Comparison of ENCODE assay signal across 27 cellular contexts in the genomic region with DNA sequence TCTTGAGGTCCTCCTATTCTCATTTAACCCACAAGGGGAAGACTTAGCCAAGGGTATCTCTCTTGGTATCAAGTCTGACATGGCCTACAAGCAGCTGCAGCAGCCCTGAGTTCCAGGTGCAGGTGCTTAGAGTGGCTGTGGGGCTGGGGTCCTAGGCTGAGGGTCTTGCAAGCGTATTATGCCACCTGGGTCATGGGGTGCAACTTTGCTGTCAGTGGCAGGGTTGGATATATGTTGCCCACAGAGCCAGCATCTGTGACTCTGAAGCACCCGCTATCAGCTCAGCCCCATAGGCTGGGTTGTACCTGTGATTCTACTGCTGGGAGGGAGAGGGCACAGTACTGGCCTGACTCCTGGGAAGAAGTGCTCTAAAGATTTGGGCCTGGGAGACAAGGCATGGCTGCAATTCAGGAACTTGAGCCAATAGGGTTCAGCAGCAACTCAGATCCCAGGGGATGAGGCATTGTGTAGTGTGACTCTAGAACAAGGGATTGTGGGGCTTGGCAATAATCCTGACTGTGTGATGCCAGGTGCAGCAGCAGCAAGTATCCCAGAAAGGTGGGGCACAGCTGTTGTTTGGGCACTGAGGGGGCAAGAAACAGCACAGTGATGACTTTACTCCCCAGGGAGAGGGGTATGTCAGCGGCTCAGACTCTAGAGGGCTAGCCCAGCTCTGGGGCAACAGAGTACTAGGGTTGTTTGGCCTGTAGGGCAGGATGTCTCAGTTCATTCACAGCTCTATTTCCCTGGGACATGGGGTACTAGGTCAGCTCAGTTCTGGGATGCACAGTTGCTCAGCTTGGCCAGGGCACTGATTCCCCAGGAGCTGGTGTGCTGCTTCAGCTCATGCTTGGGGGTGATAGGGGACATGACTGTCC. TPM values are rescaled to one million over a fixed set of nuclear protein-coding genes. Genes with fewer than 3 reads are reported as not detected.
DNase-seq lines count a peak whose midpoint lies in the region; ATAC-seq and TF ChIP-seq lines count a peak whose summit lies in the region.
"Had no signal": no experiment of that assay in that cellular context is flagged by ENCODE, and none has a peak within 500 bp of the region (broad histone marks: within the 10 kb centered on the region; RNA-seq: fewer than 3 reads in every experiment).

No MANE protein-coding gene starts in this region.

- peak overlapping the region; percentile 39 for H3K4me2 ChIP-seq in BLaER1

- DNase-seq in NCI-H1436 (lab: John Stamatoyannopoulos, UW): peak; percentile 44
- DNase-seq in activated B cell treated with CpG ODN at 0.5 μM for 24 hours: peak; percentile 5
- DNase-seq in mesenteric fat pad (ENCODE audit: low spot score): peak; percentile 68
- no peak for DNase-seq in foreskin melanocyte
- no peak for DNase-seq in activated CD4-positive, alpha-beta T cell treated with anti-CD3 and anti-CD28 coated beads for 36 hours
- DNase-seq: activated CD8-positive, alpha-beta memory T cell treated with anti-CD3 and anti-CD28 coated beads, Interleukin-2, amount 50 U/mL, for 48 hours; brain microvascular endothelial cell; C1 segment of cervical spinal cord; Calu3; cortex of kidney; natural killer cell; NCI-H187; NK-92 treated with Interleukin-12 subunit alpha and Interleukin-12 subunit beta, amount 100 ng/mL, for 24 hours; stimulated activated CD4-positive, alpha-beta T cell treated with anti-CD3 and anti-CD28 coated beads, Interleukin-12 subunit alpha, Interleukin-12 subunit beta, amount 100 ng/mL, for 4 hours; stimulated activated naive CD8-positive, alpha-beta T cell treated with anti-CD3 and anti-CD28 coated beads, Interleukin-15, amount 100 ng/mL, for 72 hours; T-helper 17 cell; upper lobe of left lung had no signal

- H3K4me3 Mint-ChIP-seq in activated B cell treated with CpG ODN at 0.5 μM for 24 hours: no peak overlapping the region
- H3K4me3 Mint-ChIP-seq in activated CD4-positive, alpha-beta T cell treated with anti-CD3 and anti-CD28 coated beads for 36 hours: no peak overlapping the region
- H3K4me3 Mint-ChIP-seq: natural killer cell; stimulated activated naive CD8-positive, alpha-beta T cell treated with anti-CD3 and anti-CD28 coated beads, Interleukin-15, amount 100 ng/mL, for 72 hours; T-helper 17 cell had no signal

- H3K9me3 ChIP-seq in BLaER1: peaks cover 38% of the 10 kb centered on the region
- H3K9me3 ChIP-seq: Peyer's patch, SJSA1 had no signal

- peaks cover 19% of the 10 kb centered on the region for H3K27me3 Mint-ChIP-seq in activated B cell treated with CpG ODN at 0.5 μM for 24 hours
- peaks cover 13% of the 10 kb centered on the region for H3K27me3 Mint-ChIP-seq in activated CD4-positive, alpha-beta T cell treated with anti-CD3 and anti-CD28 coated beads for 36 hours

- TF ChIP-seq CTCF in activated B cell treated with CpG ODN at 0.5 μM for 24 hours (IDR thresholded peaks at IDR 0.05): no peak

- POLR2A ChIA-PET in activated B cell treated with CpG ODN at 0.5 μM for 24 hours (lab: Charles Lee): interaction anchor here (0.5 kb wide), 1 partner anchor 158 kb away, joined by 9 read pairs; no protein-coding TSS in a partner anchor
- POLR2A ChIA-PET in activated CD4-positive, alpha-beta T cell treated with anti-CD3 and anti-CD28 coated beads for 36 hours (lab: Charles Lee): no interaction called here

- H3K36me3 ChIP-seq in BLaER1: no peaks in the 10 kb centered on the region
- H3K36me3 ChIP-seq: brain microvascular endothelial cell, Peyer's patch, right atrium auricular region, SJSA1, upper lobe of left lung had no signal

- H3K9me3 Mint-ChIP-seq in activated B cell treated with CpG ODN at 0.5 μM for 24 hours: peaks cover 12% of the 10 kb centered on the region
- H3K9me3 Mint-ChIP-seq in activated CD4-positive, alpha-beta T cell treated with anti-CD3 and anti-CD28 coated beads for 36 hours (ENCODE audit: low read depth): peaks cover 7% of the 10 kb centered on the region

- no peaks in the 10 kb centered on the region for H3K4me1 Mint-ChIP-seq in activated B cell treated with CpG ODN at 0.5 μM for 24 hours
- H3K4me1 Mint-ChIP-seq in activated CD4-positive, alpha-beta T cell treated with anti-CD3 and anti-CD28 coated beads for 36 hours: no peaks in the 10 kb centered on the region
- H3K4me1 Mint-ChIP-seq: natural killer cell; stimulated activated naive CD8-positive, alpha-beta T cell treated with anti-CD3 and anti-CD28 coated beads, Interleukin-15, amount 100 ng/mL, for 72 hours; T-helper 17 cell had no signal

- H3K4me3 ChIP-seq in BLaER1: no peak overlapping the region
- H3K4me3 ChIP-seq: Peyer's patch, right atrium auricular region, SJSA1, upper lobe of left lung had no signal

- no peak overlapping the region for H3K27ac Mint-ChIP-seq in activated B cell treated with CpG ODN at 0.5 μM for 24 hours
- no peak overlapping the region for H3K27ac Mint-ChIP-seq in activated CD4-positive, alpha-beta T cell treated with anti-CD3 and anti-CD28 coated beads for 36 hours
- H3K27ac Mint-ChIP-seq: natural killer cell; stimulated activated naive CD8-positive, alpha-beta T cell treated with anti-CD3 and anti-CD28 coated beads, Interleukin-15, amount 100 ng/mL, for 72 hours; T-helper 17 cell had no signal

- H3K9ac ChIP-seq in BLaER1: no peak overlapping the region

- no peak overlapping the region for H3K27ac ChIP-seq in BLaER1
- H3K27ac ChIP-seq: brain microvascular endothelial cell, Peyer's patch, right atrium auricular region, SJSA1, upper lobe of left lung had no signal

- H3K4me1 ChIP-seq in BLaER1: peaks cover 9% of the 10 kb centered on the region
- H3K4me1 ChIP-seq: Peyer's patch, right atrium auricular region, SJSA1, upper lobe of left lung had no signal

- intact Hi-C loops in activated B cell treated with CpG ODN at 0.5 μM for 24 hours (cut with micrococcal nuclease): no loop called here
- intact Hi-C loops in activated CD4-positive, alpha-beta T cell treated with anti-CD3 and anti-CD28 coated beads for 36 hours (cut with DNase I, micrococcal nuclease): no loop called here

- no peaks in the 10 kb centered on the region for H3K27me3 ChIP-seq in BLaER1
- H3K27me3 ChIP-seq: Peyer's patch, right atrium auricular region, upper lobe of left lung had no signal

- ATAC-seq in activated B cell treated with CpG ODN at 0.5 μM for 24 hours (ENCODE audit: low read depth) (no peak), HG03135 (IDR thresholded peaks at IDR 0.05; ENCODE audit: unreplicated experiment) (no peak), HG02981 (IDR thresholded peaks at IDR 0.05; ENCODE audit: unreplicated experiment) (no peak)
- no peak for ATAC-seq in activated CD4-positive, alpha-beta T cell treated with anti-CD3 and anti-CD28 coated beads for 36 hours
- ATAC-seq: natural killer cell; stimulated activated naive CD8-positive, alpha-beta T cell treated with anti-CD3 and anti-CD28 coated beads, Interleukin-15, amount 100 ng/mL, for 72 hours; T-helper 17 cell had no signal

- H4K20me1 ChIP-seq in BLaER1: no peaks in the 10 kb centered on the region

- no peaks in the 10 kb centered on the region for H3K36me3 Mint-ChIP-seq in activated B cell treated with CpG ODN at 0.5 μM for 24 hours (ENCODE audit: low read depth)
- peaks cover 4% of the 10 kb centered on the region for H3K36me3 Mint-ChIP-seq in activated CD4-positive, alpha-beta T cell treated with anti-CD3 and anti-CD28 coated beads for 36 hours (ENCODE audit: low read depth)

- CTCF ChIA-PET in activated B cell treated with CpG ODN at 0.5 μM for 24 hours (lab: Charles Lee): no interaction called here
- CTCF ChIA-PET in activated CD4-positive, alpha-beta T cell treated with anti-CD3 and anti-CD28 coated beads for 36 hours (lab: Charles Lee): interaction anchor here (1.6 kb wide), 1 partner anchor 49 kb away, joined by 6 read pairs; no protein-coding TSS in a partner anchor

RNA-seq across cellular contexts. Expression of a gene that starts 41.4 kb away (rescaled TPM):
- total RNA-seq in activated B cell treated with CpG ODN at 0.5 μM for 24 hours (0.61 and 0.93 TPM in 2 replicates), mesenteric fat pad (0.13 TPM)
- total RNA-seq in activated CD4-positive, alpha-beta T cell treated with anti-CD3 and anti-CD28 coated beads for 36 hours: 1 to 10 TPM; 2.3 to 2.4 TPM
- total RNA-seq: Calu3, MCF 10A, NCI-H460, SJSA1 had no signal

RNA-seq across cellular contexts. Expression of a gene that starts 55.8 kb away (rescaled TPM):
- total RNA-seq in activated B cell treated with CpG ODN at 0.5 μM for 24 hours (not detected in 2 replicates), mesenteric fat pad (not detected)
- total RNA-seq in activated CD4-positive, alpha-beta T cell treated with anti-CD3 and anti-CD28 coated beads for 36 hours: not detected
- total RNA-seq: Calu3, glomerular endothelial cell, MCF 10A, natural killer cell, NCI-H460, osteocyte, Peyer's patch, right atrium auricular region, SJSA1, T-helper 17 cell had no signal

Comparison
In these comparisons a context has a peak if more than half of its experiments do, and no peak if none do; other contexts are left out.
1. DNase-seq: peak in NCI-H1436 (single experiment), activated B cell treated with CpG ODN at 0.5 μM for 24 hours (single experiment) and mesenteric fat pad (single experiment); none in foreskin melanocyte (single experiment) and activated CD4-positive, alpha-beta T cell treated with anti-CD3 and anti-CD28 coated beads for 36 hours (single experiment).